In genomic region chr6:26195924-26196845, GRCh38 we compare ENCODE assay signal across 8 cellular contexts.
DNase-seq lines count a peak whose midpoint lies in the region; TF ChIP-seq lines count a peak whose summit lies in the region.

No MANE protein-coding gene starts in this region.

- CTCF ChIA-PET in GM10248 (lab: Yijun Ruan, JAX) = interaction anchor here (0.8 to 6.9 kb wide), 13 partner anchors 12 to 399 kb away, joined by 3 to 47 read pairs (median 5); a partner anchor contains a TSS

- TF ChIP-seq CTCF in NB4 (IDR thresholded peaks at IDR 0.05; ENCODE audit: low read depth, low read length) = no peak
- no peak for TF ChIP-seq CTCF in adrenal gland (IDR thresholded peaks at IDR 0.05)
- TF ChIP-seq CTCF in GM10248 (IDR thresholded peaks at IDR 0.05; ENCODE audit: control extremely low read depth, extremely low read depth, low read depth, missing control alignments) = no peak

- H3K9ac ChIP-seq in ES-I3 (ENCODE audit: low read depth, low read length) = peak overlapping the region; percentile 71

- POLR2A ChIA-PET in GM10248 (lab: Yijun Ruan, JAX) = interaction anchor here (0.5 to 8.9 kb wide), 36 partner anchors 9 to 1697 kb away, joined by 3 to 306 read pairs (median 6); a partner anchor contains a TSS

- H3K27me3 ChIP-seq in adrenal gland = no peaks in the 10 kb centered on the region

- 16 to 22% (median 18%) methylated on average over 27 to 28 of the region's 28 CpGs for WGBS in adrenal gland, 4 donors

- TF ChIP-seq POLR2A in NB4 (IDR thresholded peaks at IDR 0.05; ENCODE audit: extremely low read depth, insufficient read length) (no peak), adrenal gland (IDR thresholded peaks at IDR 0.05) (no peak)

- H3K36me3 ChIP-seq in ES-I3 (ENCODE audit: insufficient read depth, low read length) = no peaks in the 10 kb centered on the region
- H3K36me3 ChIP-seq in adrenal gland (replicated peaks in 1 of 2) = no peaks in the 10 kb centered on the region

- DNase-seq in NB4 (ENCODE audit: low read depth) (peak; percentile 72), adrenal gland (peak in 4 of 7 donors; percentile 49 to 79 (median 53)), kidney tubule cell (ENCODE audit: low spot score) (peak; percentile 36), substantia nigra (lab: John Stamatoyannopoulos, UW) (peak in 2 of 49 donors; percentile 21 to 40), mucosa of gallbladder (ENCODE audit: low spot score) (no peak), GM10248 (ENCODE audit: extremely low spot score) (no peak)
- no peak for DNase-seq in activated CD4-positive, CD25-positive, alpha-beta regulatory T cell (lab: John Stamatoyannopoulos, UW)

- intact Hi-C loops in adrenal gland (cut with DNase I) = no loop called here

- H3K4me3 ChIP-seq in NB4 (ENCODE audit: low read depth, low read length) (peak overlapping the region; percentile 71), adrenal gland (peak overlapping the region; percentile 23 to 80 (median 36))

- H3K27ac ChIP-seq in adrenal gland (peak overlapping the region; percentile 91 to 98 (median 95)), substantia nigra (ENCODE audit: low read depth, low read length, poor library complexity, severe bottlenecking) (peak overlapping the region; percentile 76)

- H3K9me3 ChIP-seq in ES-I3 (ENCODE audit: control insufficient read depth, insufficient read depth, low read length) (no peaks in the 10 kb centered on the region), adrenal gland (replicated peaks in 1 of 3) (no peaks in the 10 kb centered on the region)

- H3K4me1 ChIP-seq in ES-I3 (ENCODE audit: insufficient read depth, low read length) (no peaks in the 10 kb centered on the region), adrenal gland (replicated peaks in 1 of 2) (peaks cover 15 to 34% of the 10 kb centered on the region in 2 donors)

Comparison
In these comparisons a context has a peak if more than half of its experiments do, and no peak if none do; other contexts are left out.
1. DNase-seq: peak in NB4 (single experiment), adrenal gland (4 of 7) and kidney tubule cell (single experiment); none in mucosa of gallbladder (single experiment), activated CD4-positive, CD25-positive, alpha-beta regulatory T cell (0 of 4) and GM10248 (single experiment).